ENCODE assay signal across 1 cellular context in genomic region chr2:29215739-29216608, GRCh38.
TF ChIP-seq lines count a peak whose summit lies in the region.

No MANE protein-coding gene starts in this region.

TF ChIP-seq in IMR-90, 13 proteins besides CTCF, POLR2A, EP300 and RAD21 (continued from another document):
- TF ChIP-seq RFX5 (IDR thresholded peaks at IDR 0.05; ENCODE audit: low read depth, low read length) (no peak), MAZ (IDR thresholded peaks at IDR 0.05; ENCODE audit: borderline replicate concordance, low read depth, low read length) (no peak), NFE2L2 (IDR thresholded peaks at IDR 0.05; ENCODE audit: low read depth, low read length) (no peak)
